Comparison of ENCODE assay signal across 26 cellular contexts in the genomic region with DNA sequence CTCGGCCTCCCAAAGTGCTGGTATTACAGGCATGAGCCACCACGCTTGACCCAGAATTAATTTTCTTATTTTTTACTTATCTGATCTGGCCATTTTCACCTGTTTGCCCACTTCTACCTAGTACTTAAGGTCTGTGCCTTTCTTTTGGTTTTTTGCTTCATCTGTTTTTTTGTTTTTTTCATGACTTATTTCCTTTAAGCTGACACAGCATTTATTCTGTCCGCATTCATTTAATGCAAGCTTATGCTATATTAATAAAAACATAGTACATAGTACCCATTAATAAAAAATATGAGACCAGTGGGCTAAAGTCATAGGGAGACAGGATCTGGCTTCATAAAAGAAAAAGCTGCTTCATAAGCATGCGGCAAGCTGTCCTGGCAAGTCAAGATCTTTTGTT.
"Had no signal": no experiment of that assay in that cellular context is flagged by ENCODE, and none has a peak within 500 bp of the region (broad histone marks: within the 10 kb centered on the region; RNA-seq: fewer than 3 reads in every experiment).

No MANE protein-coding gene starts in this region.

- H3K4me3 ChIP-seq: hepatocyte, left ventricle myocardium inferior, lung, neural progenitor cell, right atrium auricular region, skin epidermis, tibial nerve, uterus had no signal

- H3K9me3 Mint-ChIP-seq: mesothelial cell of epicardium; naive B cell; natural killer cell; nephron progenitor cell; neural progenitor cell; stimulated activated naive B cell treated with anti-CD40 and anti-IgM and Interleukin-4, amounts not matched to agents 10 μg/mL and 1 μg/mL and 100 μg/mL, for 72 hours; type B pancreatic cell had no signal

- H3K27ac Mint-ChIP-seq: mesothelial cell of epicardium, natural killer cell, nephron progenitor cell, neural progenitor cell, type B pancreatic cell had no signal

- H3K36me3 Mint-ChIP-seq: mesothelial cell of epicardium had no signal

- H3K27me3 ChIP-seq: hepatocyte, neural progenitor cell, neutrophil, right atrium auricular region, tibial nerve, uterus had no signal

- H3K36me3 ChIP-seq: uterus had no signal

- H3K4me1 ChIP-seq: parathyroid adenoma, right atrium auricular region, tibial nerve, uterus had no signal

- H3K4me3 Mint-ChIP-seq: mesothelial cell of epicardium; naive B cell; natural killer cell; nephron progenitor cell; neural progenitor cell; stimulated activated naive B cell treated with anti-CD40 and anti-IgM and Interleukin-4, amounts not matched to agents 10 μg/mL and 1 μg/mL and 100 μg/mL, for 72 hours; type B pancreatic cell had no signal

- DNase-seq: islet precursor cell; left ventricle myocardium inferior; mesendoderm; naive B cell; natural killer cell; nephron progenitor cell; occipital lobe; stimulated activated CD4-positive, alpha-beta T cell treated with anti-CD3 and anti-CD28 coated beads, Interleukin-12 subunit alpha, Interleukin-12 subunit beta, amount 100 ng/mL, for 4 hours; stimulated activated CD4-positive, alpha-beta T cell treated with anti-CD3 and anti-CD28 coated beads, Interleukin-15, amount 100 ng/mL, for 24 hours; stimulated activated CD4-positive, alpha-beta T cell treated with anti-CD3 and anti-CD28 coated beads, Interleukin-2, amount 100 ng/mL, for 24 hours; stimulated activated CD4-positive, alpha-beta T cell treated with anti-CD3 and anti-CD28 coated beads, Interleukin-4, amount 100 ng/mL, for 1 hour; stimulated activated naive B cell treated with anti-CD40 and anti-IgM and Interleukin-4, amounts not matched to agents 10 μg/mL and 1 μg/mL and 100 μg/mL, for 72 hours; stimulated activated naive CD8-positive, alpha-beta T cell treated with anti-CD3 and anti-CD28 coated beads, Interleukin-15, Interleukin-2, amounts not matched to agents 100 U/mL and 50 U/mL, for 24 hours; substantia nigra; uterus had no signal

- H3K4me1 Mint-ChIP-seq: mesothelial cell of epicardium, naive B cell, natural killer cell had no signal

- H3K27ac ChIP-seq: hepatocyte, left ventricle myocardium inferior, neural progenitor cell, neutrophil, parathyroid adenoma, right atrium auricular region, skin epidermis, tibial nerve, uterus had no signal

- H3K9me3 ChIP-seq: left ventricle myocardium inferior, neutrophil, right atrium auricular region, tibial nerve, uterus had no signal

- ATAC-seq: natural killer cell; sciatic nerve; stimulated activated naive B cell treated with anti-CD40 and anti-IgM and Interleukin-4, amounts not matched to agents 10 μg/mL and 1 μg/mL and 100 μg/mL, for 72 hours; stimulated activated naive CD8-positive, alpha-beta T cell treated with anti-CD3 and anti-CD28 coated beads, Interleukin-15, Interleukin-2, amounts not matched to agents 100 U/mL and 50 U/mL, for 24 hours had no signal

- H3K27me3 Mint-ChIP-seq: naive B cell; stimulated activated naive B cell treated with anti-CD40 and anti-IgM and Interleukin-4, amounts not matched to agents 10 μg/mL and 1 μg/mL and 100 μg/mL, for 72 hours had no signal
